17 cellular contexts compared by ENCODE assay signal in the genomic region with DNA sequence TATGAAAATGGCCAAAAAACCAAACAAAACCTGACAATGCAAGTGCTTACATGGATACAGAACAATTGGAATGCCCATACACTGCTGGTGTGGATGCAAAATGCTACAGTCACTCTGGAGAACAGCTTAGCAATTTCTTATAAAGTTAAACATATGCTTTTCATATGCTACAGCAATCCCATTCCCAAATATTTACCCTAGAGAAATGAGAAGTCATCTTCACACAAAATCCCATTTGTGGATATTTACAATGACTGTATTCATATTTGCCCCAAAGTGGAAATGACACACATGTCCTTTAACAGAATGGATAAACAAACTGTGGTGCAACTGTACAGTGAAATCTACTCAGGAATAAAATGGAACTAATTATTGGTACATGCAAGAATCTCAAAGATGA. TPM values are rescaled to one million over a fixed set of nuclear protein-coding genes. Genes with fewer than 3 reads are reported as not detected.
DNase-seq lines count a peak whose midpoint lies in the region; ATAC-seq and TF ChIP-seq lines count a peak whose summit lies in the region.
"Had no signal": no experiment of that assay in that cellular context is flagged by ENCODE, and none has a peak within 500 bp of the region (broad histone marks: within the 10 kb centered on the region; RNA-seq: fewer than 3 reads in every experiment).

No MANE protein-coding gene starts in this region.

- ATAC-seq in HG03097 (IDR thresholded peaks at IDR 0.05; ENCODE audit: low FRiP score, unreplicated experiment), result peak; percentile 19
- no peak for ATAC-seq in activated B cell treated with CpG ODN at 0.5 μM for 24 hours (ENCODE audit: low read depth)
- no peak for ATAC-seq in stimulated activated memory B cell treated with anti-CD40 and anti-IgM and Interleukin-4, amounts not matched to agents 10 μg/mL and 1 μg/mL and 100 μg/mL, for 72 hours
- no peak for ATAC-seq in HG02981 (IDR thresholded peaks at IDR 0.05; ENCODE audit: unreplicated experiment)
- ATAC-seq in HG02798 (IDR thresholded peaks at IDR 0.05; ENCODE audit: poor library complexity, unreplicated experiment), result no peak
- ATAC-seq: heart left ventricle had no signal

- intact Hi-C loops in activated B cell treated with CpG ODN at 0.5 μM for 24 hours (cut with micrococcal nuclease), result loop anchor here (2.0 to 5.0 kb wide), 2 partner anchors 35 to 67 kb away; no protein-coding TSS in a partner anchor

- H3K4me1 Mint-ChIP-seq in activated B cell treated with CpG ODN at 0.5 μM for 24 hours, result peaks cover 65% of the 10 kb centered on the region
- H3K4me1 Mint-ChIP-seq in stimulated activated memory B cell treated with anti-CD40 and anti-IgM and Interleukin-4, amounts not matched to agents 10 μg/mL and 1 μg/mL and 100 μg/mL, for 72 hours, result peaks cover 49% of the 10 kb centered on the region
- H3K4me1 Mint-ChIP-seq: activated naive CD4-positive, alpha-beta T cell treated with anti-CD3 and anti-CD28 coated beads, Interleukin-2, amount 10 ng/mL, durations not matched to agents 7 days and 5 days had no signal

- no peaks in the 10 kb centered on the region for H3K27me3 Mint-ChIP-seq in activated B cell treated with CpG ODN at 0.5 μM for 24 hours
- no peaks in the 10 kb centered on the region for H3K27me3 Mint-ChIP-seq in stimulated activated memory B cell treated with anti-CD40 and anti-IgM and Interleukin-4, amounts not matched to agents 10 μg/mL and 1 μg/mL and 100 μg/mL, for 72 hours
- H3K27me3 Mint-ChIP-seq: activated naive CD4-positive, alpha-beta T cell treated with anti-CD3 and anti-CD28 coated beads, Interleukin-2, amount 10 ng/mL, durations not matched to agents 7 days and 5 days had no signal

- H3K4me3 ChIP-seq in GM12865 (ENCODE audit: low read depth, low read length), result peak overlapping the region; percentile 43
- H3K4me3 ChIP-seq: heart left ventricle had no signal

- POLR2A ChIA-PET in activated B cell treated with CpG ODN at 0.5 μM for 24 hours (lab: Charles Lee), result no interaction called here

- peak overlapping the region; percentile 70 for H3K4me3 Mint-ChIP-seq in activated B cell treated with CpG ODN at 0.5 μM for 24 hours
- peak overlapping the region; percentile 78 for H3K4me3 Mint-ChIP-seq in stimulated activated memory B cell treated with anti-CD40 and anti-IgM and Interleukin-4, amounts not matched to agents 10 μg/mL and 1 μg/mL and 100 μg/mL, for 72 hours
- H3K4me3 Mint-ChIP-seq: activated naive CD4-positive, alpha-beta T cell treated with anti-CD3 and anti-CD28 coated beads, Interleukin-2, amount 10 ng/mL, durations not matched to agents 7 days and 5 days had no signal

- H3K9me3 Mint-ChIP-seq in activated B cell treated with CpG ODN at 0.5 μM for 24 hours, result no peaks in the 10 kb centered on the region
- no peaks in the 10 kb centered on the region for H3K9me3 Mint-ChIP-seq in stimulated activated memory B cell treated with anti-CD40 and anti-IgM and Interleukin-4, amounts not matched to agents 10 μg/mL and 1 μg/mL and 100 μg/mL, for 72 hours
- H3K9me3 Mint-ChIP-seq: activated naive CD4-positive, alpha-beta T cell treated with anti-CD3 and anti-CD28 coated beads, Interleukin-2, amount 10 ng/mL, durations not matched to agents 7 days and 5 days had no signal

- DNase-seq in GM12865 (ENCODE audit: low read depth) (no peak), activated B cell treated with CpG ODN at 0.5 μM for 24 hours (no peak), NCI-H2107 (lab: John Stamatoyannopoulos, UW) (no peak)
- DNase-seq: activated CD4-positive, alpha-beta T cell treated with anti-CD3 and anti-CD28 coated beads for 4 hours; activated CD8-positive, alpha-beta memory T cell treated with anti-CD3 and anti-CD28 coated beads, Interleukin-2, amount 50 U/mL, for 48 hours; activated naive CD4-positive, alpha-beta T cell treated with anti-CD3 and anti-CD28 coated beads, Interleukin-2, amount 10 ng/mL, durations not matched to agents 7 days and 5 days; AML-193; cortex of kidney; heart left ventricle; midbrain; NCI-H1694; NCI-H510A; T1000 had no signal

- CTCF ChIA-PET in activated B cell treated with CpG ODN at 0.5 μM for 24 hours (lab: Charles Lee), result no interaction called here

- H3K27ac Mint-ChIP-seq in activated B cell treated with CpG ODN at 0.5 μM for 24 hours, result peak overlapping the region; percentile 75
- peak overlapping the region; percentile 83 for H3K27ac Mint-ChIP-seq in stimulated activated memory B cell treated with anti-CD40 and anti-IgM and Interleukin-4, amounts not matched to agents 10 μg/mL and 1 μg/mL and 100 μg/mL, for 72 hours
- H3K27ac Mint-ChIP-seq: activated naive CD4-positive, alpha-beta T cell treated with anti-CD3 and anti-CD28 coated beads, Interleukin-2, amount 10 ng/mL, durations not matched to agents 7 days and 5 days had no signal

- H3K36me3 Mint-ChIP-seq in activated B cell treated with CpG ODN at 0.5 μM for 24 hours (ENCODE audit: low read depth), result peaks cover 29% of the 10 kb centered on the region
- peaks cover 20% of the 10 kb centered on the region for H3K36me3 Mint-ChIP-seq in stimulated activated memory B cell treated with anti-CD40 and anti-IgM and Interleukin-4, amounts not matched to agents 10 μg/mL and 1 μg/mL and 100 μg/mL, for 72 hours
- H3K36me3 Mint-ChIP-seq: activated naive CD4-positive, alpha-beta T cell treated with anti-CD3 and anti-CD28 coated beads, Interleukin-2, amount 10 ng/mL, durations not matched to agents 7 days and 5 days had no signal

- TF ChIP-seq CTCF in GM12865 (IDR thresholded peaks at IDR 0.05; ENCODE audit: insufficient read depth, low read depth, low read length, missing control alignments) (no peak), activated B cell treated with CpG ODN at 0.5 μM for 24 hours (IDR thresholded peaks at IDR 0.05) (no peak)

RNA-seq across cellular contexts. Expression of a gene that starts 20.4 kb away (rescaled TPM):
- 31.0 and 33.3 TPM in 2 replicates for total RNA-seq in activated B cell treated with CpG ODN at 0.5 μM for 24 hours
